12 cellular contexts compared by ENCODE assay signal in the genomic region with DNA sequence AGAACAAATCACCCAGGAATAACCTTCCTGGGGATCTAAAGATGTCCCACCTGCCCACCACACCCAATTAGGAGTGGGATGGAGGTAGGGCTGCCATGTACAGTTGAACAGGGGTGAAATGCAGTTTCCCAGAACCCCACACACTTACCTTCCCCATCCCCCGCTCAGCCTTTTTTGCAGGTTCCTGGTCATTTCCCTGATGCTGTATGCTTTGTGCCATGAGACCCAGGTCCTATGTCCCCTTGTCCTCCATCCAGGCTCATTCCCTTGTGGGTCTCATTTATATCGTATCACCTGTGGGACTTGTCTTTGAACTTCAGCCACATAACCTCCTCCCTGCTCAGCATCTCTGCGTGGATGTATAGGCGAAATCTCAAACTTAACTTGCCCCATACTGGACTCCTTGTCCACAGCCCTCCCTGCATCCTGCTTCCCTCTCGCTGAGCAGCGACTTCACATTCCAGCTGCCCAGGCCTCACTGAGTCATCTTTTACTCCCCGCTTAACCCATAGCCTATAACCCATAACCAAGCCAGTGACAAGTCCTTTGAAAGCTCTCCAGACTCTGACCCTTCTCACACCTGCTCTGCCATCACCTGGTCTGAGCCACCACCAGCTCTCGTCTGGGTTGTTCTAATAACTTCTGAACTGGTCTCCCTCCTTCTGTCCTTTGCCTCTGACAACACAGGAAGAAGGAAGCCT. TPM values are rescaled to one million over a fixed set of nuclear protein-coding genes. Genes with fewer than 3 reads are reported as not detected.
DNase-seq lines count a peak whose midpoint lies in the region; ATAC-seq and TF ChIP-seq lines count a peak whose summit lies in the region.
"Had no signal": no experiment of that assay in that cellular context is flagged by ENCODE, and none has a peak within 500 bp of the region (broad histone marks: within the 10 kb centered on the region; RNA-seq: fewer than 3 reads in every experiment).

No MANE protein-coding gene starts in this region.

- no peaks in the 10 kb centered on the region for H3K9me3 ChIP-seq in PC-9 (ENCODE audit: insufficient read depth, low read depth)

- intact Hi-C loops in PC-9 (cut with micrococcal nuclease; ENCODE audit: unreplicated experiment) = loop anchor here (2.0 to 5.0 kb wide), 2 partner anchors 34 to 114 kb away; a partner anchor contains a TSS
- intact Hi-C loops in left cardiac atrium (cut with DNase I) = no loop called here

- peak; percentile 57 for DNase-seq in GM03348 (ENCODE audit: low spot score)
- DNase-seq in PC-9 = peak; percentile 69 to 90
- DNase-seq in fibroblast of gingiva (ENCODE audit: low read depth) = peak; percentile 46
- DNase-seq in skeletal muscle cell (ENCODE audit: low read depth) = peak; percentile 23
- DNase-seq in left cardiac atrium = no peak
- DNase-seq in activated gamma-delta T cell treated with Interleukin-2 at 50 U/mL for 16 hours = no peak
- no peak for DNase-seq in NCI-H2081 (lab: John Stamatoyannopoulos, UW)
- DNase-seq: amniotic stem cell; naive thymus-derived CD8-positive, alpha-beta T cell; NCI-H1105 treated with DMSO at 0.1 percent for 48 hours; Right ventricle myocardium superior had no signal

- 0 out of 2 replicates have a peak overlapping the region, but pooled peaks have one; percentile 22 for H2AFZ ChIP-seq in PC-9

- H3K27ac ChIP-seq in PC-9 = peak overlapping the region; percentile 79

- H3F3A ChIP-seq in PC-9 (ENCODE audit: insufficient read depth, low read depth) = peaks cover 19% of the 10 kb centered on the region

- H3K4me3 ChIP-seq in PC-9 (no peak overlapping the region), skeletal muscle cell (ENCODE audit: low read depth, low read length) (no peak overlapping the region)

- H3K4me1 ChIP-seq in PC-9 (replicated peaks; ENCODE audit: insufficient read depth) = peaks cover 27% of the 10 kb centered on the region

- H3K9me2 ChIP-seq in PC-9 (ENCODE audit: insufficient read depth) = no peaks in the 10 kb centered on the region

- POLR2A ChIA-PET in PC-9 (lab: Charles Lee; ENCODE audit: unreplicated experiment) = no interaction called here

- H3K27me3 ChIP-seq in PC-9 (ENCODE audit: insufficient read depth, low read depth) = no peaks in the 10 kb centered on the region

- H3K79me2 ChIP-seq in PC-9 (ENCODE audit: low read depth) = no peaks in the 10 kb centered on the region

- CTCF ChIA-PET in PC-9 (lab: Charles Lee) = no interaction called here

- ATAC-seq in left cardiac atrium = no peak
- ATAC-seq: naive thymus-derived CD8-positive, alpha-beta T cell had no signal

- H3K36me3 ChIP-seq in PC-9 (ENCODE audit: low read depth) = no peaks in the 10 kb centered on the region

- no peak for TF ChIP-seq CTCF in PC-9 (conservative IDR thresholded peaks at IDR 0.05)

- no peaks in the 10 kb centered on the region for H4K20me1 ChIP-seq in PC-9 (ENCODE audit: insufficient read depth)

- no TSS peak for BruUV-seq in PC-9 (replicated peaks; lab: Mats Ljungman, UMichigan)

- peak overlapping the region; percentile 66 for H3K4me2 ChIP-seq in PC-9

RNA-seq across cellular contexts. Expression of a gene that starts 4.7 kb away (rescaled TPM):
- total RNA-seq in PC-9 (2021) (not detected in 2 replicates), left cardiac atrium (under 1 TPM in 1 of 2 donors, not detected in 1; 0.16 TPM)
- total RNA-seq: glomerular endothelial cell; naive thymus-derived CD8-positive, alpha-beta T cell; Right ventricle myocardium superior had no signal

RNA-seq across cellular contexts. Expression of a gene that starts 33.8 kb away (rescaled TPM):
- 63.1 and 63.5 TPM in 2 replicates for total RNA-seq in PC-9 (2021)
- 10 to 100 TPM; 41.1 to 41.3 TPM for total RNA-seq in left cardiac atrium

Comparison
In these comparisons a context has a peak if more than half of its experiments do, and no peak if none do; other contexts are left out.
1. DNase-seq: peak in GM03348 (single experiment), PC-9 (2 of 2), fibroblast of gingiva (single experiment) and skeletal muscle cell (single experiment); none in left cardiac atrium (single experiment), activated gamma-delta T cell treated with Interleukin-2 at 50 U/mL for 16 hours (single experiment) and NCI-H2081 (0 of 2).